In the genomic region with DNA sequence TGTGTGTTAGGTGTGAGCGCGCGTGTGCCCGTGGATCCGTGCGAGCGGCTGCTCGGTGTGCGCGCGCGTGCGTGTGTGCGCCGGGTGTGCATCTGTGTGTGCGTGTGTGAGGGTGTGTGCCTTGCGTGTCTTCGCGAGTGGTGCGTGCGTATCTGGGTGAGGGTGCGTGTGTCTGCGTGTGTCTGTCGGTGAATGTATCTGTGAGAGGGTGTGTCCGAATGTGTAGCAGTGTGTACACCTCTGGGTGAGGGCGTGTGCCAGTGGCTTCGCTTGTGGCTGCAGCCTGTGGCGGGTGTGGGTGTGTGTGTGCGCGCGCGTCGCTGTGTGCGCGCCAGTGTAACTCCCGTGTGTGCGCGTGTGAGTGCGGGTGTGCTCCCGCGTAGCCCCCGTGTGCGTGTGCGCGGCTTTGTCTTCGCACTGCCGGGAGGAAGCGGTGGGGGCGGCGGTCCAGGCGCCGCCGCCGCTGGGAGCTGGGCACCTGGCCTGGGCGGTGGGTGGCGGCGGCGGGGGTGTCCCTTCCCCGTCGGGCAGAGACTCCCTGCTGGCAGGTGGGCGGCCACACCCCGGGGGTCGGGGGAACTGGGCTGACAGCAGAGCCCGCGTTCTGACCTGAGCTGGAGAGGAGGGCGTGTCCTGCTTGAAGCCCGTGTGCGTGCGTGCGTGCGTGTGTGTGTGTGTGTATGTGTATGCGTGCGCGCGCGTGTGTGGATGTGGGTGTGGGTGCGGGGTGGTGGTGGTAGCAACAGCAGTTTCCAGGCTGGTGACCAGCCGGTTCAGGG, we compare ENCODE assay signal across 1 cellular context.
TF ChIP-seq lines count a peak whose summit lies in the region.

No MANE protein-coding gene starts in this region.

TF ChIP-seq in SK-N-SH, 30 proteins besides CTCF, POLR2A, EP300 and RAD21 (continued from another document):
- TF ChIP-seq TEAD4 (IDR thresholded peaks at IDR 0.05; ENCODE audit: borderline replicate concordance, insufficient read depth) = no peak
- no peak for TF ChIP-seq JUND (IDR thresholded peaks at IDR 0.05)
